In genomic region chr12:76020281-76020680, GRCh38 we compare ENCODE assay signal across 8 cellular contexts. TPM values are rescaled to one million over a fixed set of nuclear protein-coding genes. Genes with fewer than 3 reads are reported as not detected.
DNase-seq lines count a peak whose midpoint lies in the region; ATAC-seq, FAIRE-seq and TF ChIP-seq lines count a peak whose summit lies in the region.

No MANE protein-coding gene starts in this region.

- H3K4me3 ChIP-seq in CD4-positive, alpha-beta memory T cell (ENCODE audit: low read length in 2 of 2): no peak overlapping the region
- H3K4me3 ChIP-seq in Peyer's patch (no peak overlapping the region), kidney (ENCODE audit: low read length in 2 of 2) (no peak overlapping the region)

- DNase-seq in CD4-positive, alpha-beta memory T cell: peak; percentile 68 to 86 (median 73)
- peak in 2 of 3 donors; percentile 47 to 82 for DNase-seq in Peyer's patch
- no peak for DNase-seq in kidney
- peak; percentile 48 to 69 for DNase-seq in stimulated activated CD8-positive, alpha-beta memory T cell treated with anti-CD3 and anti-CD28 coated beads, Interleukin-15, amount 100 ng/mL, for 4 hours (ENCODE audit: low read depth in 2 of 2)
- DNase-seq in cortex of kidney (lab: John Stamatoyannopoulos, UW): no peak
- DNase-seq in NCI-H774 (lab: John Stamatoyannopoulos, UW): no peak

- no peak overlapping the region for H3K9ac ChIP-seq in kidney (ENCODE audit: low read length in 2 of 2)

- H3K4me1 Mint-ChIP-seq in CD4-positive, alpha-beta memory T cell: peaks cover 18 to 39% (median 31%) of the 10 kb centered on the region in 4 donors
- H3K4me1 Mint-ChIP-seq in activated T-helper 17 cell treated with anti-CD3 and anti-CD28 coated beads, Interleukin-2, amount 50 U/mL, for 72 hours: peaks cover 29% of the 10 kb centered on the region

- intact Hi-C loops in CD4-positive, alpha-beta memory T cell (cut with micrococcal nuclease): loop anchor here (1.0 to 2.0 kb wide), 4 partner anchors 42 to 85 kb away; partner anchors contain the start of gene NAP1L1
- intact Hi-C loops in kidney (cut with DNase I): no loop called here

- no peaks in the 10 kb centered on the region for H3K36me3 ChIP-seq in CD4-positive, alpha-beta memory T cell (ENCODE audit: insufficient read depth, low read length)
- no peaks in the 10 kb centered on the region for H3K36me3 ChIP-seq in Peyer's patch
- no peaks in the 10 kb centered on the region for H3K36me3 ChIP-seq in kidney (ENCODE audit: control insufficient read depth in 1 of 2, insufficient read depth in 2 of 2, low read length in 2 of 2)

- POLR2A ChIA-PET in CD4-positive, alpha-beta memory T cell (lab: Charles Lee; ENCODE audit: partially characterized antibody): interaction anchor here (0.6 to 5.1 kb wide), 17 partner anchors 11 to 535 kb away, joined by 3 to 195 read pairs (median 4); partner anchors contain the start of genes KRR1, NAP1L1 and PHLDA1

- TF ChIP-seq CTCF in Peyer's patch (IDR thresholded peaks at IDR 0.05) (no peak), kidney (IDR thresholded peaks at IDR 0.05; ENCODE audit: borderline replicate concordance, extremely low read depth, insufficient read depth) (no peak)

- H3K27me3 Mint-ChIP-seq in CD4-positive, alpha-beta memory T cell: no peaks in the 10 kb centered on the region
- no peaks in the 10 kb centered on the region for H3K27me3 Mint-ChIP-seq in activated T-helper 17 cell treated with anti-CD3 and anti-CD28 coated beads, Interleukin-2, amount 50 U/mL, for 72 hours

- peak overlapping the region; percentile 77 for H3K27ac ChIP-seq in CD4-positive, alpha-beta memory T cell (ENCODE audit: low read depth, low read length)
- H3K27ac ChIP-seq in Peyer's patch: peak overlapping the region; percentile 53 to 77 (median 67)
- H3K27ac ChIP-seq in kidney (ENCODE audit: low read depth in 2 of 2, low read length in 2 of 2): peak overlapping the region; percentile 47 to 82

- peaks cover 0 to under 1% (median 0%) of the 10 kb centered on the region in 8 donors for H3K9me3 Mint-ChIP-seq in CD4-positive, alpha-beta memory T cell
- no peaks in the 10 kb centered on the region for H3K9me3 Mint-ChIP-seq in activated T-helper 17 cell treated with anti-CD3 and anti-CD28 coated beads, Interleukin-2, amount 50 U/mL, for 72 hours

- TF ChIP-seq POLR2A in Peyer's patch (IDR thresholded peaks at IDR 0.05): no peak

- H3K36me3 Mint-ChIP-seq in CD4-positive, alpha-beta memory T cell: no peaks in the 10 kb centered on the region
- peaks cover 12% of the 10 kb centered on the region for H3K36me3 Mint-ChIP-seq in activated T-helper 17 cell treated with anti-CD3 and anti-CD28 coated beads, Interleukin-2, amount 50 U/mL, for 72 hours (ENCODE audit: low read depth)

- peak; percentile 70 for ATAC-seq in HG02678 (IDR thresholded peaks at IDR 0.05; ENCODE audit: unreplicated experiment)
- peak; percentile 85 for ATAC-seq in activated T-helper 17 cell treated with anti-CD3 and anti-CD28 coated beads, Interleukin-2, amount 50 U/mL, for 72 hours (replicated peaks)

- H3K27ac Mint-ChIP-seq in CD4-positive, alpha-beta memory T cell: peak overlapping the region; percentile 95 to 99 (median 97)
- peak overlapping the region; percentile 100 for H3K27ac Mint-ChIP-seq in activated T-helper 17 cell treated with anti-CD3 and anti-CD28 coated beads, Interleukin-2, amount 50 U/mL, for 72 hours

- no peaks in the 10 kb centered on the region for H3K9me3 ChIP-seq in CD4-positive, alpha-beta memory T cell (ENCODE audit: control insufficient read depth in 1 of 2, low read length in 2 of 2)
- H3K9me3 ChIP-seq in Peyer's patch (no peaks in the 10 kb centered on the region), kidney (ENCODE audit: control insufficient read depth in 1 of 2, low read length in 2 of 2) (no peaks in the 10 kb centered on the region)

- FAIRE-seq in kidney (lab: Jason Lieb, UNC): no peak

- CTCF ChIA-PET in CD4-positive, alpha-beta memory T cell (lab: Charles Lee; ENCODE audit: partially characterized antibody): interaction anchor here (0.9 to 4.1 kb wide), 4 partner anchors 11 to 203 kb away, joined by 3 to 42 read pairs (median 3); partner anchors contain the start of gene PHLDA1

- H3K27me3 ChIP-seq in CD4-positive, alpha-beta memory T cell (ENCODE audit: insufficient read depth, low read length): no peaks in the 10 kb centered on the region
- H3K27me3 ChIP-seq in Peyer's patch: no peaks in the 10 kb centered on the region

- peaks cover 26% of the 10 kb centered on the region for H3K4me1 ChIP-seq in CD4-positive, alpha-beta memory T cell (ENCODE audit: insufficient read depth, low read length)
- H3K4me1 ChIP-seq in Peyer's patch: no peaks in the 10 kb centered on the region
- H3K4me1 ChIP-seq in kidney (ENCODE audit: control insufficient read depth in 1 of 2, insufficient read depth in 1 of 2, low read depth in 1 of 2, low read length in 2 of 2): peaks cover 0 to 10% of the 10 kb centered on the region in 2 donors

- peak overlapping the region; percentile 26 to 81 (median 56) for H3K4me3 Mint-ChIP-seq in CD4-positive, alpha-beta memory T cell
- peak overlapping the region; percentile 79 for H3K4me3 Mint-ChIP-seq in activated T-helper 17 cell treated with anti-CD3 and anti-CD28 coated beads, Interleukin-2, amount 50 U/mL, for 72 hours

RNA-seq across cellular contexts. Expression of gene PHLDA1, which starts 11.3 kb away (rescaled TPM):
- 1 to 10 TPM; 8.2 to 8.5 TPM for total RNA-seq in CD4-positive, alpha-beta memory T cell
- 1 to 10 TPM; 1.3 to 2.3 TPM for polyA plus RNA-seq in CD4-positive, alpha-beta memory T cell
- 10 to 100 TPM in 1 of 4 donors, 1 to 10 TPM in 3; 4.6 to 25.6 (median 6.0) TPM for total RNA-seq in Peyer's patch
- 10 to 100 TPM; 23.3 to 51.9 TPM for total RNA-seq in activated T-helper 17 cell treated with anti-CD3 and anti-CD28 coated beads, Interleukin-2, amount 50 U/mL, for 72 hours
- 15.3 TPM for total RNA-seq in kidney
- 9.5 TPM for polyA plus RNA-seq in kidney (ENCODE audit: insufficient read depth, low read depth, low replicate concordance)

Comparison
In these comparisons a context has a peak if more than half of its experiments do, and no peak if none do; other contexts are left out.
1. DNase-seq: peak in CD4-positive, alpha-beta memory T cell (5 of 5), Peyer's patch (2 of 3) and stimulated activated CD8-positive, alpha-beta memory T cell treated with anti-CD3 and anti-CD28 coated beads, Interleukin-15, amount 100 ng/mL, for 4 hours (2 of 2); none in kidney (single experiment), cortex of kidney (single experiment) and NCI-H774 (single experiment).
2. Peak in every context shown above with its lines, with median percentiles within 50 percentile points of each other: H3K27ac ChIP-seq.